In the genomic region with DNA sequence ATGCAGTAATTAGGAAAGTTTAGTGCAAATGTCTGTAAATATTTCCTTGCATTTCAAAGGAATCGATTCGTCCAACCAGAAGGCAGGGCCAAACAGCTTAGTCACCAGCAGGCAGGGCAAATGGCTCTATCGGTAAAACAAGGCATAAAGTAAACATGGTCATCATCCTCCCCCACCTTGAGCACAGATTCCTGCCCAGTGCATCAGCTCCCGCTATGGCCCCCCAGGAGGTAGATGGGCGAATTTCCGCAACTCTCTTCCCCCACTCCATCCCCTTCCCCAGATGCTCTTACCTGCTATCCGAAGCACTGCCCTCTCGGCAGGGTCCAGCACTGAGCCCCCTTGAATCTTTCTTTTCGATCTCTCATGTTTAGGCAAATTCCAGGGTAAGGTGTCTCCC, we compare ENCODE assay signal across 9 cellular contexts.
DNase-seq lines count a peak whose midpoint lies in the region; ATAC-seq, FAIRE-seq and TF ChIP-seq lines count a peak whose summit lies in the region.
"Had no signal": no experiment of that assay in that cellular context is flagged by ENCODE, and none has a peak within 500 bp of the region (broad histone marks: within the 10 kb centered on the region; RNA-seq: fewer than 3 reads in every experiment).

No MANE protein-coding gene starts in this region.

- no peaks in the 10 kb centered on the region for H3K36me3 ChIP-seq in keratinocyte (ENCODE audit: control insufficient read depth in 2 of 2, extremely low read depth in 1 of 2, insufficient read depth in 2 of 2, low read length in 2 of 2)

- H3K4me3 Mint-ChIP-seq in activated T-cell treated with anti-CD3 and anti-CD28 coated beads, Interleukin-2, amount 50 U/mL, for 24 hours = peak overlapping the region; percentile 71
- peak overlapping the region; percentile 74 to 77 for H3K4me3 Mint-ChIP-seq in stimulated activated naive CD8-positive, alpha-beta T cell treated with anti-CD3 and anti-CD28 coated beads, Interleukin-15, amount 100 ng/mL, for 72 hours

- TF ChIP-seq CTCF in astrocyte of the spinal cord (IDR thresholded peaks at IDR 0.05; ENCODE audit: low read depth, low read length) = no peak
- no peak for TF ChIP-seq CTCF in keratinocyte (optimal IDR thresholded peaks at IDR 0.05 in 1 of 3, IDR thresholded peaks at IDR 0.05 in 1 of 3, conservative IDR thresholded peaks at IDR 0.05 in 1 of 3; ENCODE audit: extremely low read depth in 1 of 3, insufficient read depth in 2 of 3, low read length in 3 of 3)

- peaks cover 19% of the 10 kb centered on the region for H3K4me1 ChIP-seq in keratinocyte (ENCODE audit: control insufficient read depth, extremely low read depth, insufficient read depth, low read length)

- peak overlapping the region; percentile 67 for H2AFZ ChIP-seq in keratinocyte (ENCODE audit: control insufficient read depth, low read length)

- H3K27ac ChIP-seq in keratinocyte (ENCODE audit: control insufficient read depth, insufficient read depth, low read length) = no peak overlapping the region

- in situ Hi-C loops in astrocyte of the spinal cord (cut with HindIII; ENCODE audit: low sequenced_read_pairs) = no loop called here

- peak overlapping the region; percentile 66 for H3K4me2 ChIP-seq in keratinocyte (ENCODE audit: control insufficient read depth, extremely low read depth, insufficient read depth, low read depth, low read length)

- FAIRE-seq in keratinocyte (lab: Jason Lieb, UNC) = no peak

- no peak for DNase-seq in activated T-cell treated with anti-CD3 and anti-CD28 coated beads, Interleukin-2, amount 50 U/mL, for 24 hours
- DNase-seq in activated T-cell treated with anti-CD3 and anti-CD28 coated beads for 4 hours (no peak), astrocyte of the spinal cord (ENCODE audit: low read depth, low spot score) (peak; percentile 62), keratinocyte (ENCODE audit: low read depth, low spot score) (no peak), DMS 273 treated with DMSO at 0.1 percent for 48 hours (lab: John Stamatoyannopoulos, UW) (no peak)
- no peak for DNase-seq in stimulated activated naive CD8-positive, alpha-beta T cell treated with anti-CD3 and anti-CD28 coated beads, Interleukin-15, amount 100 ng/mL, for 72 hours
- DNase-seq: DND-41 had no signal

- no peaks in the 10 kb centered on the region for H3K36me3 Mint-ChIP-seq in activated T-cell treated with anti-CD3 and anti-CD28 coated beads, Interleukin-2, amount 50 U/mL, for 24 hours (ENCODE audit: low read depth)

- H3K79me2 ChIP-seq in keratinocyte (ENCODE audit: control insufficient read depth, insufficient read depth, low read length) = no peaks in the 10 kb centered on the region

- no peaks in the 10 kb centered on the region for H3K9me1 ChIP-seq in keratinocyte (ENCODE audit: control insufficient read depth, extremely low read depth, insufficient read depth, low read length)

- H3K4me1 Mint-ChIP-seq in activated T-cell treated with anti-CD3 and anti-CD28 coated beads, Interleukin-2, amount 50 U/mL, for 24 hours (ENCODE audit: low read depth) = peaks cover 19% of the 10 kb centered on the region
- H3K4me1 Mint-ChIP-seq in stimulated activated naive CD8-positive, alpha-beta T cell treated with anti-CD3 and anti-CD28 coated beads, Interleukin-15, amount 100 ng/mL, for 72 hours = peaks cover 24% of the 10 kb centered on the region

- H3K4me3 ChIP-seq in astrocyte of the spinal cord (ENCODE audit: low read depth, low read length) = peak overlapping the region; percentile 69
- H3K4me3 ChIP-seq in keratinocyte (ENCODE audit: control insufficient read depth in 2 of 3, extremely low read depth in 1 of 3, insufficient read depth in 2 of 3, low read depth in 1 of 3, low read length in 3 of 3) = peak overlapping the region; percentile 17 to 59 (median 40)

- dilution Hi-C loops in keratinocyte (cut with MboI; ENCODE audit: extremely low pct_ligation_motif_present, low sequenced_read_pairs) = no loop called here

- no peaks in the 10 kb centered on the region for H3K9me3 ChIP-seq in keratinocyte (ENCODE audit: control insufficient read depth, low read depth, low read length)

- H3K27ac Mint-ChIP-seq in activated T-cell treated with anti-CD3 and anti-CD28 coated beads, Interleukin-2, amount 50 U/mL, for 24 hours = no peak overlapping the region
- peak overlapping the region; percentile 67 to 79 for H3K27ac Mint-ChIP-seq in stimulated activated naive CD8-positive, alpha-beta T cell treated with anti-CD3 and anti-CD28 coated beads, Interleukin-15, amount 100 ng/mL, for 72 hours

- H4K20me1 ChIP-seq in keratinocyte (ENCODE audit: control insufficient read depth, extremely low read depth, insufficient read depth, low read length) = no peaks in the 10 kb centered on the region

- peak; percentile 4 for ATAC-seq in stimulated activated naive CD8-positive, alpha-beta T cell treated with anti-CD3 and anti-CD28 coated beads, Interleukin-15, amount 100 ng/mL, for 72 hours
- ATAC-seq in HG03175 (IDR thresholded peaks at IDR 0.05; ENCODE audit: unreplicated experiment) (no peak), GM18519 (IDR thresholded peaks at IDR 0.05; ENCODE audit: low FRiP score, unreplicated experiment) (no peak)

- H3K27me3 ChIP-seq in keratinocyte (ENCODE audit: control insufficient read depth, extremely low read depth, insufficient read depth, low read length) = no peaks in the 10 kb centered on the region

- H3K9ac ChIP-seq in keratinocyte (ENCODE audit: control insufficient read depth, extremely low read depth, insufficient read depth, low read length) = peak overlapping the region; percentile 35

- no peaks in the 10 kb centered on the region for H3K9me3 Mint-ChIP-seq in activated T-cell treated with anti-CD3 and anti-CD28 coated beads, Interleukin-2, amount 50 U/mL, for 24 hours
- H3K9me3 Mint-ChIP-seq in stimulated activated naive CD8-positive, alpha-beta T cell treated with anti-CD3 and anti-CD28 coated beads, Interleukin-15, amount 100 ng/mL, for 72 hours = no peaks in the 10 kb centered on the region

- peaks cover 66% of the 10 kb centered on the region for H3K27me3 Mint-ChIP-seq in activated T-cell treated with anti-CD3 and anti-CD28 coated beads, Interleukin-2, amount 50 U/mL, for 24 hours
- peaks cover 62% of the 10 kb centered on the region for H3K27me3 Mint-ChIP-seq in stimulated activated naive CD8-positive, alpha-beta T cell treated with anti-CD3 and anti-CD28 coated beads, Interleukin-15, amount 100 ng/mL, for 72 hours
